Comparison of ENCODE assay signal across 10 cellular contexts in genomic region chr5:148970876-148971275, GRCh38.
"Had no signal": no experiment of that assay in that cellular context is flagged by ENCODE, and none has a peak within 500 bp of the region (broad histone marks: within the 10 kb centered on the region; RNA-seq: fewer than 3 reads in every experiment).

No MANE protein-coding gene starts in this region.

- H3K27ac ChIP-seq: lower lobe of right lung, testis had no signal

- H3K4me3 ChIP-seq: lower lobe of right lung, testis had no signal

- ATAC-seq: effector memory CD8-positive, alpha-beta T cell; lower lobe of right lung; natural killer cell treated with Interleukin-12 subunit alpha and Interleukin-12 subunit beta and Interleukin-15 and Interleukin-18, amount 100 ng/mL, for 72 hours; stimulated activated naive CD8-positive, alpha-beta T cell treated with anti-CD3 and anti-CD28 coated beads, Interleukin-15, Interleukin-2, amounts not matched to agents 100 U/mL and 50 U/mL, for 24 hours had no signal

- H3K36me3 ChIP-seq: lower lobe of right lung had no signal

- H3K9me3 Mint-ChIP-seq: activated naive CD4-positive, alpha-beta T cell treated with anti-CD3 and anti-CD28 coated beads for 36 hours; effector memory CD8-positive, alpha-beta T cell; natural killer cell treated with Interleukin-12 subunit alpha and Interleukin-12 subunit beta and Interleukin-15 and Interleukin-18, amount 100 ng/mL, for 72 hours had no signal

- H3K36me3 Mint-ChIP-seq: natural killer cell treated with Interleukin-12 subunit alpha and Interleukin-12 subunit beta and Interleukin-15 and Interleukin-18, amount 100 ng/mL, for 72 hours had no signal

- H3K27ac Mint-ChIP-seq: activated naive CD4-positive, alpha-beta T cell treated with anti-CD3 and anti-CD28 coated beads for 36 hours; effector memory CD8-positive, alpha-beta T cell; natural killer cell treated with Interleukin-12 subunit alpha and Interleukin-12 subunit beta and Interleukin-15 and Interleukin-18, amount 100 ng/mL, for 72 hours had no signal

- H3K4me1 ChIP-seq: testis had no signal

- DNase-seq: activated CD4-positive, alpha-beta T cell treated with anti-CD3 and anti-CD28 coated beads for 48 hours; activated naive CD4-positive, alpha-beta T cell treated with anti-CD3 and anti-CD28 coated beads for 36 hours; effector memory CD8-positive, alpha-beta T cell; stimulated activated CD4-positive, alpha-beta T cell treated with anti-CD3 and anti-CD28 coated beads, Interleukin-4, amount 100 ng/mL, for 1 hour; stimulated activated CD8-positive, alpha-beta memory T cell treated with anti-CD3 and anti-CD28 coated beads, Interleukin-4, amount 100 ng/mL, for 48 hours; stimulated activated naive CD8-positive, alpha-beta T cell treated with anti-CD3 and anti-CD28 coated beads, Interleukin-15, Interleukin-2, amounts not matched to agents 100 U/mL and 50 U/mL, for 24 hours; T-helper 1 cell; testis had no signal

- H3K27me3 ChIP-seq: testis had no signal

- H3K27me3 Mint-ChIP-seq: natural killer cell treated with Interleukin-12 subunit alpha and Interleukin-12 subunit beta and Interleukin-15 and Interleukin-18, amount 100 ng/mL, for 72 hours had no signal

- H3K4me3 Mint-ChIP-seq: activated naive CD4-positive, alpha-beta T cell treated with anti-CD3 and anti-CD28 coated beads for 36 hours; effector memory CD8-positive, alpha-beta T cell; natural killer cell treated with Interleukin-12 subunit alpha and Interleukin-12 subunit beta and Interleukin-15 and Interleukin-18, amount 100 ng/mL, for 72 hours had no signal

- H3K9me3 ChIP-seq: lower lobe of right lung, testis had no signal
